ENCODE assay signal across 24 cellular contexts in the genomic region with DNA sequence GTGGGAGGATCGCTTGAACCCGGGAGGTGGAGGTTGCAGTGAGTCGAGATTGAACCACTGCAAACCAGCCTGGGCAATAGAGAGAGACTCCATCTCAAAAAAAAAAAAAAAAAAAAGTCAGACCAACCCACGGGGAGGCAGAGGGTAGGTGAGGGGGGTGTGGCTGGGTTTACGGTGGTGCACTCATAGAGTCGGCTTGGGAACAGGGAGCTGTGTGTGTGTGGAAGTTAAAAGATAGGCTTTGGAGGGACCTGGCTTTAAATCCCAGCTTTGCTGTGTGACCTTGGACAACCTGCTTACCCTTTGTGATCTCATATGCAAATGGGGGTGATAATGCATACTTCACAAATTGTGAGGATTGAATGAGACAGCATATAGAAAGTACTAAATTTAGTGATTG. TPM values are rescaled to one million over a fixed set of nuclear protein-coding genes. Genes with fewer than 3 reads are reported as not detected.
"Had no signal": no experiment of that assay in that cellular context is flagged by ENCODE, and none has a peak within 500 bp of the region (broad histone marks: within the 10 kb centered on the region; RNA-seq: fewer than 3 reads in every experiment).

No MANE protein-coding gene starts in this region.

- H3K9me3 ChIP-seq: SJCRH30 had no signal

- H3K4me1 ChIP-seq: SJCRH30 had no signal

- DNase-seq: IMR-90, Kasumi-1, MV-4-11, NCI-H1048, NCI-H1105, NCI-H1417, NCI-H1436 treated with DMSO at 0.1 percent for 48 hours, NCI-H1694, NCI-H187 treated with DMSO at 0.1 percent for 48 hours, NCI-H2029 treated with DMSO at 0.1 percent for 48 hours, NCI-H2171 treated with DMSO at 0.1 percent for 48 hours, NCI-H345, NCI-H446 treated with DMSO at 0.1 percent for 48 hours, NCI-H510A treated with DMSO at 0.1 percent for 48 hours, NCI-H526, SHP77 treated with DMSO at 0.1 percent for 48 hours, SJCRH30, T-helper 1 cell had no signal

- H3K36me3 ChIP-seq: SJCRH30 had no signal

- ATAC-seq: HepG2, SK-N-SH treated with all-trans-retinoic acid at 6 μM for 48 hours had no signal

- H3K4me3 ChIP-seq: SJCRH30 had no signal

- H3K27ac ChIP-seq: KMS-11, RWPE1, SJCRH30 had no signal

RNA-seq across cellular contexts. Expression of gene ISLR2, which starts 10.0 kb away (rescaled TPM):
- total RNA-seq: HepG2, HT1080, IMR-90, MCF 10A, SJCRH30 had no signal

RNA-seq across cellular contexts. Expression of gene GOLGA6A, which starts 38.1 kb away (rescaled TPM):
- total RNA-seq: HT1080, IMR-90, MCF 10A, SJCRH30 had no signal

RNA-seq across cellular contexts. Expression of gene ISLR, which starts 53.1 kb away (rescaled TPM):
- total RNA-seq: HepG2, MCF 10A had no signal
